ENCODE assay signal across 1 cellular context in the genomic region with DNA sequence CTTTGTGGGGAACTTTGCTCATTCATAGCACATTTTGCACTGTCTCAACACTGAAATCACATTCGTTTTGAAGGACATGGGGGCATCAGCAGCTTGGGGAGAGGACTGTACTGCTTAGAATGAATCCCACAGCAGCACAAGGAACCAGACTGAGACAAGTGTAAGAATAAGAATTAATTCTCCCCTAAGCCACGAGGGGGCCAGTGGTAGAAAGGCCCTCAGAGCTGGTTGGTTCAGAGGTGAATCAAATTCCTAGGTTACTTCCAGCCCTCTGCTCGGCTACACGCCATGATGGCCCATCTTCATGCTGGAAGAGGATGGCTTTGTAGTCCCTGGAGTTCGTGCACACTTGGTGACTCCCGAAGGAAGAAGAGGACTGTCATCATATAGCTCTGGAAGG.
TF ChIP-seq lines count a peak whose summit lies in the region.

No MANE protein-coding gene starts in this region.

TF ChIP-seq in WTC11, 78 proteins besides CTCF, POLR2A, EP300 and RAD21 (continued from another document):
- TF ChIP-seq, protein P1, sequence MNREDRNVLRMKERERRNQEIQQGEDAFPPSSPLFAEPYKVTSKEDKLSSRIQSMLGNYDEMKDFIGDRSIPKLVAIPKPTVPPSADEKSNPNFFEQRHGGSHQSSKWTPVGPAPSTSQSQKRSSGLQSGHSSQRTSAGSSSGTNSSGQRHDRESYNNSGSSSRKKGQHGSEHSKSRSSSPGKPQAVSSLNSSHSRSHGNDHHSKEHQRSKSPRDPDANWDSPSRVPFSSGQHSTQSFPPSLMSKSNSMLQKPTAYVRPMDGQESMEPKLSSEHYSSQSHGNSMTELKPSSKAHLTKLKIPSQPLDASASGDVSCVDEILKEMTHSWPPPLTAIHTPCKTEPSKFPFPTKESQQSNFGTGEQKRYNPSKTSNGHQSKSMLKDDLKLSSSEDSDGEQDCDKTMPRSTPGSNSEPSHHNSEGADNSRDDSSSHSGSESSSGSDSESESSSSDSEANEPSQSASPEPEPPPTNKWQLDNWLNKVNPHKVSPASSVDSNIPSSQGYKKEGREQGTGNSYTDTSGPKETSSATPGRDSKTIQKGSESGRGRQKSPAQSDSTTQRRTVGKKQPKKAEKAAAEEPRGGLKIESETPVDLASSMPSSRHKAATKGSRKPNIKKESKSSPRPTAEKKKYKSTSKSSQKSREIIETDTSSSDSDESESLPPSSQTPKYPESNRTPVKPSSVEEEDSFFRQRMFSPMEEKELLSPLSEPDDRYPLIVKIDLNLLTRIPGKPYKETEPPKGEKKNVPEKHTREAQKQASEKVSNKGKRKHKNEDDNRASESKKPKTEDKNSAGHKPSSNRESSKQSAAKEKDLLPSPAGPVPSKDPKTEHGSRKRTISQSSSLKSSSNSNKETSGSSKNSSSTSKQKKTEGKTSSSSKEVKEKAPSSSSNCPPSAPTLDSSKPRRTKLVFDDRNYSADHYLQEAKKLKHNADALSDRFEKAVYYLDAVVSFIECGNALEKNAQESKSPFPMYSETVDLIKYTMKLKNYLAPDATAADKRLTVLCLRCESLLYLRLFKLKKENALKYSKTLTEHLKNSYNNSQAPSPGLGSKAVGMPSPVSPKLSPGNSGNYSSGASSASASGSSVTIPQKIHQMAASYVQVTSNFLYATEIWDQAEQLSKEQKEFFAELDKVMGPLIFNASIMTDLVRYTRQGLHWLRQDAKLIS (CRISPR knock-in tag; IDR thresholded peaks at IDR 0.05; ENCODE audit: borderline replicate concordance): no peak
- no peak for TF ChIP-seq ZNF671 (CRISPR knock-in tag; IDR thresholded peaks at IDR 0.05)
- no peak for TF ChIP-seq PRRX2 (CRISPR knock-in tag; IDR thresholded peaks at IDR 0.05)
- TF ChIP-seq NR2C2 (CRISPR knock-in tag; IDR thresholded peaks at IDR 0.05): no peak
- TF ChIP-seq KAT7 (CRISPR knock-in tag; IDR thresholded peaks at IDR 0.05; ENCODE audit: borderline replicate concordance): no peak
- TF ChIP-seq, protein P2, sequence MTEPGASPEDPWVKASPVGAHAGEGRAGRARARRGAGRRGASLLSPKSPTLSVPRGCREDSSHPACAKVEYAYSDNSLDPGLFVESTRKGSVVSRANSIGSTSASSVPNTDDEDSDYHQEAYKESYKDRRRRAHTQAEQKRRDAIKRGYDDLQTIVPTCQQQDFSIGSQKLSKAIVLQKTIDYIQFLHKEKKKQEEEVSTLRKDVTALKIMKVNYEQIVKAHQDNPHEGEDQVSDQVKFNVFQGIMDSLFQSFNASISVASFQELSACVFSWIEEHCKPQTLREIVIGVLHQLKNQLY (CRISPR knock-in tag; IDR thresholded peaks at IDR 0.05): no peak
- TF ChIP-seq JUN (CRISPR knock-in tag; IDR thresholded peaks at IDR 0.05): no peak
- TF ChIP-seq FOXJ3 (CRISPR knock-in tag; IDR thresholded peaks at IDR 0.05; ENCODE audit: borderline replicate concordance): no peak
- TF ChIP-seq ZNF138 (CRISPR knock-in tag; conservative IDR thresholded peaks at IDR 0.05): no peak
- no peak for TF ChIP-seq FOXP1 (CRISPR knock-in tag; IDR thresholded peaks at IDR 0.05; ENCODE audit: borderline replicate concordance)
- no peak for TF ChIP-seq SOX15 (CRISPR knock-in tag; IDR thresholded peaks at IDR 0.05)
- no peak for TF ChIP-seq CREM (CRISPR knock-in tag; IDR thresholded peaks at IDR 0.05)
- TF ChIP-seq E2F5 (CRISPR knock-in tag; IDR thresholded peaks at IDR 0.05): no peak
- TF ChIP-seq ZNF121 (CRISPR knock-in tag; IDR thresholded peaks at IDR 0.05): no peak
- no peak for TF ChIP-seq HMGA2 (CRISPR knock-in tag; IDR thresholded peaks at IDR 0.05)
TF ChIP-seq in WTC11: peak in this region for 0.
